In the genomic region with DNA sequence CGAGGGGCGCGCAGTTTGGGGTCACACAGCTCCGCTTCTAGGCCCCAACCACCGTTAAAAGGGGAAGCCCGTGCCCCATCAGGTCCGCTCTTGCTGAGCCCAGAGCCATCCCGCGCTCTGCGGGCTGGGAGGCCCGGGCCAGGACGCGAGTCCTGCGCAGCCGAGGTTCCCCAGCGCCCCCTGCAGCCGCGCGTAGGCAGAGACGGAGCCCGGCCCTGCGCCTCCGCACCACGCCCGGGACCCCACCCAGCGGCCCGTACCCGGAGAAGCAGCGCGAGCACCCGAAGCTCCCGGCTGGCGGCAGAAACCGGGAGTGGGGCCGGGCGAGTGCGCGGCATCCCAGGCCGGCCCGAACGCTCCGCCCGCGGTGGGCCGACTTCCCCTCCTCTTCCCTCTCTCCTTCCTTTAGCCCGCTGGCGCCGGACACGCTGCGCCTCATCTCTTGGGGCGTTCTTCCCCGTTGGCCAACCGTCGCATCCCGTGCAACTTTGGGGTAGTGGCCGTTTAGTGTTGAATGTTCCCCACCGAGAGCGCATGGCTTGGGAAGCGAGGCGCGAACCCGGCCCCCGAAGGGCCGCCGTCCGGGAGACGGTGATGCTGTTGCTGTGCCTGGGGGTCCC, we compare ENCODE assay signal across 8 cellular contexts. TPM values are rescaled to one million over a fixed set of nuclear protein-coding genes. Genes with fewer than 3 reads are reported as not detected.
DNase-seq lines count a peak whose midpoint lies in the region; ATAC-seq and TF ChIP-seq lines count a peak whose summit lies in the region.

TSS of gene ITGA4 (plus strand) at position 266 of the 620 bp plus-strand sequence. CDS start at position 535, 269 bp downstream.

- no peak for TF ChIP-seq POLR2A in heart left ventricle (IDR thresholded peaks at IDR 0.05)

- H3K9me3 ChIP-seq in heart left ventricle, result no peaks in the 10 kb centered on the region

- H3K4me1 ChIP-seq in heart left ventricle, result peaks cover 0 to 36% (median 6%) of the 10 kb centered on the region in 12 donors

- no peak within 1 kb of the TSS for H3K27ac Mint-ChIP-seq in Calu3 (ENCODE audit: unreplicated experiment)
- peak within 1 kb of the TSS; percentile 96 for H3K27ac Mint-ChIP-seq in activated naive CD4-positive, alpha-beta T cell treated with anti-CD3 and anti-CD28 coated beads, Interleukin-2, amount 50 U/mL, for 24 hours

- H3K36me3 Mint-ChIP-seq in Calu3 (ENCODE audit: insufficient read depth, unreplicated experiment), result no peaks in the 10 kb centered on the region
- H3K36me3 Mint-ChIP-seq in activated naive CD4-positive, alpha-beta T cell treated with anti-CD3 and anti-CD28 coated beads, Interleukin-2, amount 50 U/mL, for 24 hours, result peaks cover 2% of the 10 kb centered on the region

- peak within 1 kb of the TSS; percentile 59 for H3K4me3 Mint-ChIP-seq in Calu3 (ENCODE audit: low read depth, unreplicated experiment)
- H3K4me3 Mint-ChIP-seq in activated naive CD4-positive, alpha-beta T cell treated with anti-CD3 and anti-CD28 coated beads, Interleukin-2, amount 50 U/mL, for 24 hours, result peak within 1 kb of the TSS; percentile 97

- CTCF ChIA-PET in Calu3 (lab: Charles Lee), result no interaction called here

- no peaks in the 10 kb centered on the region for H3K9me3 Mint-ChIP-seq in Calu3 (ENCODE audit: low read depth, unreplicated experiment)
- H3K9me3 Mint-ChIP-seq in activated naive CD4-positive, alpha-beta T cell treated with anti-CD3 and anti-CD28 coated beads, Interleukin-2, amount 50 U/mL, for 24 hours, result no peaks in the 10 kb centered on the region

- no peaks in the 10 kb centered on the region for H3K4me1 Mint-ChIP-seq in Calu3 (ENCODE audit: low read depth, unreplicated experiment)
- peaks cover 64% of the 10 kb centered on the region for H3K4me1 Mint-ChIP-seq in activated naive CD4-positive, alpha-beta T cell treated with anti-CD3 and anti-CD28 coated beads, Interleukin-2, amount 50 U/mL, for 24 hours

- H3K27me3 ChIP-seq in heart left ventricle, result peaks cover 3 to 35% (median 21%) of the 10 kb centered on the region in 9 donors

- no peaks in the 10 kb centered on the region for H3K36me3 ChIP-seq in heart left ventricle

- H3K27me3 Mint-ChIP-seq in Calu3 (ENCODE audit: unreplicated experiment), result no peaks in the 10 kb centered on the region
- no peaks in the 10 kb centered on the region for H3K27me3 Mint-ChIP-seq in activated naive CD4-positive, alpha-beta T cell treated with anti-CD3 and anti-CD28 coated beads, Interleukin-2, amount 50 U/mL, for 24 hours

- WGBS in heart left ventricle, 4 donors, result 0 to 1% (median 1%) methylated on average over 8 to 67 of the region's 67 CpGs

- intact Hi-C loops in Calu3 (cut with micrococcal nuclease; ENCODE audit: unreplicated experiment), result no loop called here
- intact Hi-C loops in heart left ventricle (cut with DNase I), result loop anchor here in 5 of 10 donors (2.0 to 10.0 kb wide), 6 partner anchors 142 to 355 kb away; no protein-coding TSS in a partner anchor

- peak; percentile 77 for DNase-seq in Calu3
- peak; percentile 63 to 92 (median 74) for DNase-seq in heart left ventricle
- no peak for DNase-seq in retinal pigment epithelial cell (ENCODE audit: low read depth)
- DNase-seq in occipital lobe (lab: John Stamatoyannopoulos, UW), result no peak

- ATAC-seq in GM19452 (IDR thresholded peaks at IDR 0.05; ENCODE audit: unreplicated experiment), result peak; percentile 70
- peak; percentile 49 for ATAC-seq in HG03565 (IDR thresholded peaks at IDR 0.05; ENCODE audit: unreplicated experiment)
- ATAC-seq in SK-N-SH treated with all-trans-retinoic acid at 6 μM for 48 hours, result peak; percentile 98
- peak; percentile 66 to 98 (median 96) for ATAC-seq in heart left ventricle

- peak; percentile 63 for TF ChIP-seq CTCF in Calu3 (IDR thresholded peaks at IDR 0.05; ENCODE audit: unreplicated experiment)
- TF ChIP-seq CTCF in heart left ventricle (IDR thresholded peaks at IDR 0.05), result peak; percentile 35 to 75 (median 58)
- TF ChIP-seq CTCF in retinal pigment epithelial cell (conservative IDR thresholded peaks at IDR 0.05; ENCODE audit: low read depth, low read length), result peak; percentile 68

- H3K4me3 ChIP-seq in heart left ventricle, result peak within 1 kb of the TSS; percentile 22 to 66 (median 57)
- H3K4me3 ChIP-seq in retinal pigment epithelial cell (ENCODE audit: low read length), result peak within 1 kb of the TSS; percentile 75

- peak within 1 kb of the TSS in 10 of 12 donors; percentile 26 to 92 (median 48) for H3K27ac ChIP-seq in heart left ventricle

- BruUV-seq in Calu3 (replicated peaks; lab: Mats Ljungman, UMichigan), result no TSS peak

TF ChIP-seq in SK-N-SH treated with all-trans-retinoic acid at 6 μM for 48 hours, 23 proteins besides CTCF, POLR2A, EP300 and RAD21:
- TF ChIP-seq ISL1 (CRISPR knock-in tag; IDR thresholded peaks at IDR 0.05) (no peak), POU6F1 (CRISPR knock-in tag; IDR thresholded peaks at IDR 0.05; ENCODE audit: borderline replicate concordance, low read depth) (no peak)

RNA-seq across cellular contexts. Expression of gene ITGA4, which starts in this region (rescaled TPM):
- total RNA-seq in Calu3 (2022), result 0.33 and 0.34 TPM in 2 replicates
- total RNA-seq in heart left ventricle, result 10 to 100 TPM in 1 of 9 donors, 1 to 10 TPM in 6, under 1 TPM in 2; 0.69 to 16.5 (median 1.8) TPM
- polyA plus RNA-seq in heart left ventricle, result under 1 TPM; 0.23 to 0.80 TPM
- 8.7 TPM for total RNA-seq in occipital lobe

Comparison
In these comparisons a context has a peak if more than half of its experiments do, and no peak if none do; other contexts are left out.
1. Peak in DNase-seq in Calu3; RNA of the gene not detected or under 1 TPM.
2. DNase-seq: peak in heart left ventricle (5 of 5); none in retinal pigment epithelial cell (single experiment) and occipital lobe (single experiment).
3. Peak in every context shown above with its lines, with median percentiles within 50 percentile points of each other: CTCF ChIP-seq and ATAC-seq.